Comparison of ENCODE assay signal across 8 cellular contexts in the genomic region with DNA sequence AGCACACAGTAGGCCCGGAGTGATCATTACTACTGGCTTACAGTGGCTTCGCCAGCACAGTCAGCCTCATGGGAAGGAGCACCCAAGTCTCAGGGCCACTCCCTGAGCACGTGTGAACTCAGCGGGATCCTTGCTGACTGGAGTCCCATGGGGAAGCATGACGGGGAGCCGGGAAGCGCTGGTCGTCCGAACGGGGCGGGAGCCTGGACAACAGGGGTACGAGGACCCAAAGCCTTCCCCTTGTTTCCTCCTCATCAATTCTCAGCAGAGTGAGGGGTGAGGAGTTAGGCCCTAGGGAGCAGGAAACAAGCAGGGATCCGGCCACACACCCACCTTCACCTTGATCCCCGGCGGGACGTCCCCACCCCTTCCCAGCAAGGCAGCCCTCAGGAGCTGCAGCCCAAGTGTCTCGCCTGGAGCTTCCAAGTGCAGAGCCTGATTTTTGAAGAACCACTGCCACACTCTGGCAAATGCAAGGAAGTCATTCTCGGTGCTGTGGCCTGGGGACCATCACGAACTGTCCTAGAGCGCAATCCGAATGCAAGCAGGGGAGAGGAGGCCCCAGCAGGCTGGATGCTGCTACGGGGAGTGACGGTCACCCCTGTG. TPM values are rescaled to one million over a fixed set of nuclear protein-coding genes. Genes with fewer than 3 reads are reported as not detected.
A peak's percentile ranks its signal among the peaks of the same experiment; 100 is the strongest.
DNase-seq lines count a peak whose midpoint lies in the region; ATAC-seq, FAIRE-seq and TF ChIP-seq lines count a peak whose summit lies in the region.

No MANE protein-coding gene starts in this region.

- no peaks in the 10 kb centered on the region for H3K9me3 ChIP-seq in endothelial cell of umbilical vein (replicated peaks; ENCODE audit: control insufficient read depth, insufficient read depth, low read length)
- H3K9me3 ChIP-seq in mucosa of descending colon, result no peaks in the 10 kb centered on the region

- H3K36me3 ChIP-seq in endothelial cell of umbilical vein (ENCODE audit: control insufficient read depth in 2 of 2, extremely low read depth in 1 of 2, insufficient read depth in 2 of 2, low read length in 2 of 2) (no peaks in the 10 kb centered on the region), mucosa of descending colon (ENCODE audit: low read depth) (no peaks in the 10 kb centered on the region)

- no peak overlapping the region for H3K4me2 ChIP-seq in endothelial cell of umbilical vein (ENCODE audit: insufficient read depth, low read length)

- dilution Hi-C loops in endothelial cell of umbilical vein (cut with MboI; ENCODE audit: extremely low pct_ligation_motif_present, low sequenced_read_pairs), result loop anchor here (10.0 kb wide), 1 partner anchor 608 kb away; no protein-coding TSS in a partner anchor

- no peak overlapping the region for H3K27ac ChIP-seq in endothelial cell of umbilical vein (ENCODE audit: insufficient read depth, low read depth, low read length)

- no peak overlapping the region for H3K4me3 ChIP-seq in endothelial cell of umbilical vein (replicated peaks in 1 of 3; ENCODE audit: insufficient read depth in 1 of 3, low read depth in 1 of 3, low read length in 3 of 3)
- H3K4me3 ChIP-seq in mucosa of descending colon, result no peak overlapping the region

- FAIRE-seq in endothelial cell of umbilical vein (lab: Jason Lieb, UNC) (no peak), RCC 7860 (lab: Jason Lieb, UNC) (no peak)

- POLR2A ChIA-PET in endothelial cell of umbilical vein (lab: Charles Lee), result no interaction called here

- DNase-seq in NCI-H2081 (lab: John Stamatoyannopoulos, UW), result peak; percentile 38 to 63
- no peak for DNase-seq in NCI-H2081 treated with DMSO at 0.1 percent for 48 hours (lab: John Stamatoyannopoulos, UW)
- DNase-seq in NCI-H526 treated with DMSO at 0.1 percent for 48 hours (lab: John Stamatoyannopoulos, UW), result peak; percentile 21
- peak; percentile 44 for DNase-seq in endothelial cell of umbilical vein (ENCODE audit: low read depth, low spot score)
- peak; percentile 52 to 66 (median 65) for DNase-seq in mucosa of descending colon
- DNase-seq in RCC 7860 (ENCODE audit: low spot score), result no peak
- no peak for DNase-seq in NCI-H1105 treated with DMSO at 0.1 percent for 48 hours (lab: John Stamatoyannopoulos, UW)

- H2AFZ ChIP-seq in endothelial cell of umbilical vein (ENCODE audit: low read depth, low read length), result peak overlapping the region; percentile 46

- no peaks in the 10 kb centered on the region for H4K20me1 ChIP-seq in endothelial cell of umbilical vein (replicated peaks; ENCODE audit: control insufficient read depth, extremely low read depth, insufficient read depth, low read length)

- intact Hi-C loops in endothelial cell of umbilical vein (cut with micrococcal nuclease) (no loop called here), mucosa of descending colon (cut with DNase I, micrococcal nuclease) (loop anchor here in 1 of 2 donors (5.0 to 10.0 kb wide), 2 partner anchors 498 to 606 kb away; no protein-coding TSS in a partner anchor)

- no peaks in the 10 kb centered on the region for H3K79me2 ChIP-seq in endothelial cell of umbilical vein (ENCODE audit: control insufficient read depth, insufficient read depth, low read length)

- H3K4me1 ChIP-seq in endothelial cell of umbilical vein (ENCODE audit: control insufficient read depth, extremely low read depth, insufficient read depth, low read length) (no peaks in the 10 kb centered on the region), mucosa of descending colon (ENCODE audit: low read depth) (peaks cover 11% of the 10 kb centered on the region)

- ATAC-seq in mucosa of descending colon (peak; percentile 82), HG03108 (IDR thresholded peaks at IDR 0.05; ENCODE audit: unreplicated experiment) (no peak)

- no peak for TF ChIP-seq POLR2A in endothelial cell of umbilical vein (IDR thresholded peaks at IDR 0.05; ENCODE audit: low read depth, low read length)

- peaks cover 0 to 3% of the 10 kb centered on the region in 2 experiments for H3K27me3 ChIP-seq in endothelial cell of umbilical vein (ENCODE audit: control insufficient read depth in 2 of 2, insufficient read depth in 2 of 2, low read length in 2 of 2)

- H3K9me1 ChIP-seq in endothelial cell of umbilical vein (replicated peaks; ENCODE audit: control insufficient read depth, extremely low read depth, insufficient read depth, low read length), result no peaks in the 10 kb centered on the region

- peak in 1 of 2 donors; percentile 33 for TF ChIP-seq CTCF in endothelial cell of umbilical vein (IDR thresholded peaks at IDR 0.05; ENCODE audit: extremely low read depth in 1 of 2, insufficient read depth in 1 of 2, low read depth in 1 of 2, low read length in 2 of 2)
- TF ChIP-seq CTCF in mucosa of descending colon (IDR thresholded peaks at IDR 0.05), result no peak

- CTCF ChIA-PET in endothelial cell of umbilical vein (lab: Charles Lee), result interaction anchor here (0.6 to 3.1 kb wide), 33 partner anchors 9 to 691 kb away, joined by 3 to 35 read pairs (median 4); a partner anchor contains a TSS

- no peak overlapping the region for H3K9ac ChIP-seq in endothelial cell of umbilical vein (replicated peaks; ENCODE audit: extremely low read depth, insufficient read depth, low read length)

- BruUV-seq in endothelial cell of umbilical vein (replicated peaks; lab: Mats Ljungman, UMichigan), result no TSS peak

TF ChIP-seq in endothelial cell of umbilical vein, 7 proteins besides CTCF, POLR2A, EP300 and RAD21:
- TF ChIP-seq JUN (IDR thresholded peaks at IDR 0.05; ENCODE audit: borderline replicate concordance, insufficient read depth, insufficient read length, low read depth) (no peak), EZH2 (IDR thresholded peaks at IDR 0.05; ENCODE audit: borderline replicate concordance, low read depth, low read length, severe bottlenecking) (no peak), MYC (IDR thresholded peaks at IDR 0.05; ENCODE audit: low read depth, low read length) (no peak), FOS (IDR thresholded peaks at IDR 0.05; ENCODE audit: borderline replicate concordance, insufficient read depth, low read length) (no peak), POLR2AphosphoS5 (IDR thresholded peaks at IDR 0.05; ENCODE audit: insufficient read depth, low read depth, low read length) (no peak), GATA2 (IDR thresholded peaks at IDR 0.05; ENCODE audit: insufficient read depth, insufficient read length, low read depth, low read length) (no peak)
- TF ChIP-seq, protein P1, sequence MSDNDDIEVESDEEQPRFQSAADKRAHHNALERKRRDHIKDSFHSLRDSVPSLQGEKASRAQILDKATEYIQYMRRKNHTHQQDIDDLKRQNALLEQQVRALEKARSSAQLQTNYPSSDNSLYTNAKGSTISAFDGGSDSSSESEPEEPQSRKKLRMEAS (IDR thresholded peaks at IDR 0.05; ENCODE audit: insufficient read depth, insufficient read length), result no peak

RNA-seq across cellular contexts. Expression of a gene that starts 35.5 kb away (rescaled TPM):
- total RNA-seq in endothelial cell of umbilical vein (98.4 and 108 TPM in 2 replicates), mucosa of descending colon (100 to 1,000 TPM in 1 of 3 donors, 10 to 100 TPM in 2; 81.2 to 110 (median 92.1) TPM)
- 31.8 and 42.5 TPM in 2 replicates for polyA plus RNA-seq in endothelial cell of umbilical vein
- polyA plus RNA-seq in endothelial cell of umbilical vein (2011; cell fraction: cytosol; rRNA removed), result 59.4 and 65.2 TPM in 2 replicates
- 27.6 and 30.6 TPM in 2 replicates for polyA plus RNA-seq in endothelial cell of umbilical vein (2011; cell fraction: nucleus; rRNA removed)
- polyA plus RNA-seq in endothelial cell of umbilical vein (2012), result 84.6 and 120 TPM in 2 replicates
- 44.9 and 49.6 TPM in 2 replicates for polyA minus RNA-seq in endothelial cell of umbilical vein
- polyA minus RNA-seq in endothelial cell of umbilical vein (2011; cell fraction: cytosol; rRNA and poly(A)+ RNA removed), result 42.7 TPM
- polyA minus RNA-seq in endothelial cell of umbilical vein (2011; cell fraction: nucleus; rRNA and poly(A)+ RNA removed), result 24.0 and 25.6 TPM in 2 replicates

Comparison
In these comparisons a context has a peak if more than half of its experiments do, and no peak if none do; other contexts are left out.
1. DNase-seq: peak in NCI-H2081 (2 of 2), NCI-H526 treated with DMSO at 0.1 percent for 48 hours (single experiment), endothelial cell of umbilical vein (single experiment) and mucosa of descending colon (3 of 3); none in NCI-H2081 treated with DMSO at 0.1 percent for 48 hours (single experiment), RCC 7860 (single experiment) and NCI-H1105 treated with DMSO at 0.1 percent for 48 hours (single experiment).